Comparison of ENCODE assay signal across 1 cellular context in the genomic region with DNA sequence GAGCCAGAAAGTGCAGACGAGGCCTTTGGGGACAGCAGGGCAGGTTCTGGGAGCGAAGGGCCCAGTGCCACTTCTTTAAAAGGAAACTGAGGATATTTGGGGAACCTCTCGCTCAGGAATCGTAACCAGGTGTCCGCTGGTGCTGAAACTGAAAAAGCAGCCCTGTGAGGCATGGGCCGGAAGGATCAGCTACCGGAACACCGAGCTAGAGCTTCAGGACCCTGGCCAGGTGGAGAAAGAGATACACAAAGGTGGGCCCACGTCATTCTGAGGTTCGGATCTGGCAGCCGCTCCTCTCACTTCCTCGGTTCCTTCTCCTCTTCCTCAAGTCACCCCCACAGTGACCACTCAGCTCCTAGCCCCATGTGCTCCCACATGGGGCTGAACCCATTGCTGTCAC.
TF ChIP-seq lines count a peak whose summit lies in the region.

No MANE protein-coding gene starts in this region.

TF ChIP-seq in H1, 55 proteins besides CTCF, POLR2A, EP300 and RAD21:
- TF ChIP-seq TCF12 (IDR thresholded peaks at IDR 0.05; ENCODE audit: low read depth, low read length): no peak
